1 cellular context compared by ENCODE assay signal in the genomic region with DNA sequence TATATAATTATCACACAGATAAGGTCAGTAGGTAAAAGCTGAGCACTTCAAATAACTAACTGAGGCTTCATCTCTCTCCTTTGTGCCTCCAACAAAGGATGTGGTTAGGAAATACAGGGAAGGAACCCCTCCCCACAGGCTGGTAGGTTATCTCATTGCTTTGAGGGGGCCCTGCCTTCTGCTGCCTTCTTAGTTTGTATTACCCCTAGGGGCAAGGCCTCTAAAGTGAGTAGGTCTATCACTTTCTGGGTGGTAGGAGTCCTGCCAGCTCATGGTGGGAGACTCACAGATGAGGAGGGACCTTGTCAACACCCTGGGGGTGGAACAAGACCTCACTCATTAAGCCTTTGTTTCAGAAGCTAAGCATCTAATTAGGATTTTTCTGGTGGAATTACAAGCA.
TF ChIP-seq lines count a peak whose summit lies in the region.

No MANE protein-coding gene starts in this region.

TF ChIP-seq in IMR-90, 13 proteins besides CTCF, POLR2A, EP300 and RAD21:
- TF ChIP-seq BHLHE40 (IDR thresholded peaks at IDR 0.05; ENCODE audit: low read depth, low read length) (no peak), MAFK (IDR thresholded peaks at IDR 0.05; ENCODE audit: low read depth, low read length) (no peak), CEBPB (IDR thresholded peaks at IDR 0.05; ENCODE audit: low read depth, low read length) (no peak), MXI1 (IDR thresholded peaks at IDR 0.05; ENCODE audit: borderline replicate concordance, low read depth, low read length) (no peak), RFX5 (IDR thresholded peaks at IDR 0.05; ENCODE audit: low read depth, low read length) (no peak), MAZ (IDR thresholded peaks at IDR 0.05; ENCODE audit: borderline replicate concordance, low read depth, low read length) (no peak)
- TF ChIP-seq, protein P1, sequence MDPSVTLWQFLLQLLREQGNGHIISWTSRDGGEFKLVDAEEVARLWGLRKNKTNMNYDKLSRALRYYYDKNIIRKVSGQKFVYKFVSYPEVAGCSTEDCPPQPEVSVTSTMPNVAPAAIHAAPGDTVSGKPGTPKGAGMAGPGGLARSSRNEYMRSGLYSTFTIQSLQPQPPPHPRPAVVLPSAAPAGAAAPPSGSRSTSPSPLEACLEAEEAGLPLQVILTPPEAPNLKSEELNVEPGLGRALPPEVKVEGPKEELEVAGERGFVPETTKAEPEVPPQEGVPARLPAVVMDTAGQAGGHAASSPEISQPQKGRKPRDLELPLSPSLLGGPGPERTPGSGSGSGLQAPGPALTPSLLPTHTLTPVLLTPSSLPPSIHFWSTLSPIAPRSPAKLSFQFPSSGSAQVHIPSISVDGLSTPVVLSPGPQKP (IDR thresholded peaks at IDR 0.05; ENCODE audit: borderline replicate concordance, low read depth, low read length): no peak
